Comparison of ENCODE assay signal across 1 cellular context in the genomic region with DNA sequence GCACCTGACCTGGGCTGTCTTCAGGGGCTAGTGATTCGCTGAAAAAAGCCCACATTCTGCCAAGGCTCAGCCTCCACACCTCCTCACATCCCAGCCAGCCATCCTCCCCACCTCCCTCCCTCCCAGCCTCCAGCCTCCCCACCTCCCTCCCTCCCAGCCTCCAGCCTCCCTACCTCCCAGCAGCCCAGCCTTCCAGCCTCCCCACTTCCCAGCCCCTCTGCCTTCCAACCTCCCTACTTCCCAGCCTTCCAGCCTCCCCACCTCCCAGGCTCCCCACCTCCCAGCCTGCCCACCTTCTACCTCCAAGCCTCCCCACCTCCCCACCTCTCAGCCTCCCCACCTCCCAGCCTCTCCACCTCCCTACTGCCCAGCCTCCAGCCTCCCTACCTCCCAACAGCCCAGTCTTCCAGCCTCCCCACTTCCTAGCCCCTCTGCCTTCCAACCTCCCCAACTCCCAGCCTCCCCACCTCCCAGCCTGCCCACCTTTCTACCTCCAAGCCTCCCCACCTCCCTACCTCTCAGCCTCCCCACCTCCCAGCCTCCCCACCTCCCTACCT.
TF ChIP-seq lines count a peak whose summit lies in the region.

No MANE protein-coding gene starts in this region.

TF ChIP-seq in WTC11, 78 proteins besides CTCF, POLR2A, EP300 and RAD21 (continued from another document):
- TF ChIP-seq JAZF1 (CRISPR knock-in tag; IDR thresholded peaks at IDR 0.05) (no peak), ZNF396 (CRISPR knock-in tag; IDR thresholded peaks at IDR 0.05; ENCODE audit: borderline replicate concordance) (no peak)
